23 cellular contexts compared by ENCODE assay signal in the genomic region with DNA sequence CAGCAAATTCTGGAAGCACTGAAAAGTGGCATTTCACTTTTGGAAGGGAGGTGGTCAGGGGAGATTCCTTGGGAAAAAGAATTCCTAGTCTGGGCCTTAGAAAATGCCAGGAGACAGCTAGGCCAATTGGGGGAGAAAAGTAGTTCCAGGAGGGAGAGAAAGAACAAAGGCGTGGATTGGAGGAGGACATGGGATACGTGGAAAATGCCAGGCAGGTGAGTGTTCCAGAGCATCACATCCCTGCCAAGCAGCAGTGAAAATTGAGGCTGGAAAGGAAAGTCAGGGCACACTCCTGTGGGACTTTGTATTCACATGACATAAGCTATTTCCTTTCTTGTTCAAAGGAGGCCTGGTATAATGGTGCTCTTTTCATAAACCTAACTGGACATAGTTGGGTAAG.
"Had no signal": no experiment of that assay in that cellular context is flagged by ENCODE, and none has a peak within 500 bp of the region (broad histone marks: within the 10 kb centered on the region; RNA-seq: fewer than 3 reads in every experiment).

No MANE protein-coding gene starts in this region.

- ATAC-seq: heart left ventricle; left lung; natural killer cell treated with Interleukin-12 subunit alpha and Interleukin-12 subunit beta and Interleukin-15 and Interleukin-18, amount 100 ng/mL, for 72 hours; pancreas; psoas muscle had no signal

- H3K36me3 ChIP-seq: colonic mucosa, esophagus squamous epithelium, heart left ventricle, left lung, neutrophil, pancreas, right atrium auricular region, tibial artery, WERI-Rb-1 had no signal

- H3K27ac ChIP-seq: colonic mucosa, esophagus squamous epithelium, heart left ventricle, left lung, neutrophil, pancreas, psoas muscle, right atrium auricular region, tibial artery, WERI-Rb-1 had no signal

- H3K4me3 ChIP-seq: colonic mucosa, esophagus squamous epithelium, heart left ventricle, left lung, lung, pancreas, psoas muscle, right atrium auricular region, tibial artery had no signal

- DNase-seq: activated CD4-positive, alpha-beta T cell treated with anti-CD3 and anti-CD28 coated beads, Interleukin-2, amount 50 U/mL, for 1 hour; activated CD4-positive, CD25-positive, alpha-beta regulatory T cell treated with anti-CD3 and anti-CD28 coated beads, Interleukin-2, amount 50 U/mL, for 72 hours; activated naive CD4-positive, alpha-beta T cell treated with anti-CD3 and anti-CD28 coated beads for 36 hours; activated naive CD8-positive, alpha-beta T cell treated with anti-CD3 and anti-CD28 coated beads, Interleukin-2, amount 10 ng/mL, durations not matched to agents 7 days and 5 days; activated T-cell treated with anti-CD3 and anti-CD28 coated beads, Interleukin-2, amount 50 U/mL, for 1 hour; amniotic stem cell; colonic mucosa; esophagus squamous epithelium; heart left ventricle; kidney glomerular epithelial cell; left lung; pancreas; psoas muscle; stimulated activated CD4-positive, alpha-beta T cell treated with anti-CD3 and anti-CD28 coated beads, Interleukin-12 subunit alpha, Interleukin-12 subunit beta, amount 100 ng/mL, for 4 hours; stimulated activated CD4-positive, alpha-beta T cell treated with anti-CD3 and anti-CD28 coated beads, Interleukin-4, amount 100 ng/mL, for 4 hours; substantia nigra; T-helper 1 cell; tibial artery; WERI-Rb-1 had no signal

- H3K27me3 ChIP-seq: colonic mucosa, esophagus squamous epithelium, left lung, pancreas, right atrium auricular region had no signal

- H3K4me1 ChIP-seq: colonic mucosa, pancreas, psoas muscle, right atrium auricular region, tibial artery had no signal

- H3K9me3 ChIP-seq: colonic mucosa, esophagus squamous epithelium, heart left ventricle, left lung, neutrophil, pancreas, psoas muscle, right atrium auricular region, tibial artery had no signal
